ENCODE assay signal across 8 cellular contexts in genomic region chr14:73569185-73569957, GRCh38. TPM values are rescaled to one million over a fixed set of nuclear protein-coding genes. Genes with fewer than 3 reads are reported as not detected.
DNase-seq lines count a peak whose midpoint lies in the region; ATAC-seq and TF ChIP-seq lines count a peak whose summit lies in the region.
"Not testable (repeated sequence)": the region's sequence is repeated elsewhere in the genome, so short reads cannot be mapped to it uniquely, and the experiment has no call there.

ACOT2 (plus strand) TSS chr14:73569213; CDS start chr14:73569241, 28 bp downstream.

- peaks cover 22% of the 10 kb centered on the region for H3K36me3 Mint-ChIP-seq in activated CD4-positive, alpha-beta T cell treated with anti-CD3 and anti-CD28 coated beads, Interleukin-2, amount 10 ng/mL, durations not matched to agents 24 days and 14 days (ENCODE audit: low read depth)

- ATAC-seq in HG03432 (IDR thresholded peaks at IDR 0.05; ENCODE audit: unreplicated experiment), result peak; percentile 68

- peak; percentile 90 for DNase-seq in AG08396 (ENCODE audit: low spot score)
- peak; percentile 55 for DNase-seq in NCI-H524 treated with DMSO at 0.1 percent for 48 hours (lab: John Stamatoyannopoulos, UW)
- peak; percentile 91 for DNase-seq in activated CD4-positive, alpha-beta T cell treated with anti-CD3 and anti-CD28 coated beads, Interleukin-2, amount 10 ng/mL, durations not matched to agents 24 days and 14 days
- DNase-seq in kidney glomerular epithelial cell (lab: John Stamatoyannopoulos, UW), result peak; percentile 78
- peak; percentile 63 to 79 for DNase-seq in stimulated activated CD4-positive, alpha-beta T cell treated with anti-CD3 and anti-CD28 coated beads, Interleukin-15, amount 100 ng/mL, for 1 hour (ENCODE audit: low read depth in 1 of 2, low spot score in 1 of 2)

- peak within 1 kb of the TSS; percentile 98 for H3K27ac Mint-ChIP-seq in activated CD4-positive, alpha-beta T cell treated with anti-CD3 and anti-CD28 coated beads, Interleukin-2, amount 10 ng/mL, durations not matched to agents 24 days and 14 days

- peak; percentile 47 for TF ChIP-seq POLR2A in GM18951 (IDR thresholded peaks at IDR 0.05; ENCODE audit: extremely low read depth, insufficient read depth, insufficient read length)

- peaks cover 31% of the 10 kb centered on the region for H3K4me1 Mint-ChIP-seq in activated CD4-positive, alpha-beta T cell treated with anti-CD3 and anti-CD28 coated beads, Interleukin-2, amount 10 ng/mL, durations not matched to agents 24 days and 14 days

- peak within 1 kb of the TSS; percentile 93 for H3K4me3 Mint-ChIP-seq in activated CD4-positive, alpha-beta T cell treated with anti-CD3 and anti-CD28 coated beads, Interleukin-2, amount 10 ng/mL, durations not matched to agents 24 days and 14 days

- not testable (repeated sequence) for H3K27me3 Mint-ChIP-seq in activated CD4-positive, alpha-beta T cell treated with anti-CD3 and anti-CD28 coated beads, Interleukin-2, amount 10 ng/mL, durations not matched to agents 24 days and 14 days

- in situ Hi-C loops in GM18951 (cut with MboI; ENCODE audit: low sequenced_read_pairs, unreplicated experiment), result not testable (repeated sequence)

- intact Hi-C loops in activated CD4-positive, alpha-beta T cell treated with anti-CD3 and anti-CD28 coated beads, Interleukin-2, amount 10 ng/mL, durations not matched to agents 24 days and 14 days (cut with micrococcal nuclease), result loop anchor here (1.0 to 10.0 kb wide), 4 partner anchors 45 to 317 kb away; partner anchors contain the start of genes ACOT6 and ZNF410

- H3K9me3 Mint-ChIP-seq in activated CD4-positive, alpha-beta T cell treated with anti-CD3 and anti-CD28 coated beads, Interleukin-2, amount 10 ng/mL, durations not matched to agents 24 days and 14 days, result not testable (repeated sequence)

- H3K27ac ChIP-seq in cingulate gyrus (ENCODE audit: low read depth, low read length), result peak within 1 kb of the TSS; percentile 79

RNA-seq across cellular contexts. Expression of gene ACOT2, which starts in this region (rescaled TPM):
- 6.2 and 6.4 TPM in 2 replicates for total RNA-seq in activated CD4-positive, alpha-beta T cell treated with anti-CD3 and anti-CD28 coated beads, Interleukin-2, amount 10 ng/mL, durations not matched to agents 24 days and 14 days

Comparison
In these comparisons a context has a peak if more than half of its experiments do, and no peak if none do; other contexts are left out.
1. Peak in every context shown above with its lines: DNase-seq, ATAC-seq and H3K27ac ChIP-seq.